Comparison of ENCODE assay signal across 11 cellular contexts in genomic region chr3:102745881-102746280, GRCh38.
DNase-seq lines count a peak whose midpoint lies in the region; TF ChIP-seq lines count a peak whose summit lies in the region.
"Had no signal": no experiment of that assay in that cellular context is flagged by ENCODE, and none has a peak within 500 bp of the region (broad histone marks: within the 10 kb centered on the region; RNA-seq: fewer than 3 reads in every experiment).

No MANE protein-coding gene starts in this region.

- no peaks in the 10 kb centered on the region for H3K9me3 Mint-ChIP-seq in chondrocyte (ENCODE audit: low read depth)

- H3K27ac Mint-ChIP-seq in chondrocyte (ENCODE audit: unreplicated experiment): no peak overlapping the region

- no peaks in the 10 kb centered on the region for H3K36me3 Mint-ChIP-seq in chondrocyte (ENCODE audit: low read depth)

- peak; percentile 45 for TF ChIP-seq CTCF in chondrocyte (IDR thresholded peaks at IDR 0.05)

- no peak overlapping the region for H3K4me3 Mint-ChIP-seq in chondrocyte (ENCODE audit: unreplicated experiment)

- peak; percentile 18 for DNase-seq in H4 (ENCODE audit: low spot score)
- peak; percentile 41 for DNase-seq in NCI-H82 (lab: John Stamatoyannopoulos, UW)
- no peak for DNase-seq in chondrocyte (ENCODE audit: low spot score)
- peak; percentile 58 for DNase-seq in renal cortical epithelial cell (ENCODE audit: low read depth)
- no peak for DNase-seq in T-helper 9 cell
- no peak for DNase-seq in NCI-H2107 (lab: John Stamatoyannopoulos, UW)
- DNase-seq in NCI-H510A treated with DMSO at 0.1 percent for 48 hours (lab: John Stamatoyannopoulos, UW): no peak
- DNase-seq: activated CD4-positive, alpha-beta T cell treated with anti-CD3 and anti-CD28 coated beads for 48 hours; activated effector memory CD4-positive, alpha-beta T cell treated with anti-CD3 and anti-CD28 coated beads, Interleukin-2, amount 50 U/mL, for 16 hours; caudate nucleus; DMS79 had no signal

- peaks cover 20% of the 10 kb centered on the region for H3K27me3 Mint-ChIP-seq in chondrocyte (ENCODE audit: low read depth)

- no peaks in the 10 kb centered on the region for H3K4me1 Mint-ChIP-seq in chondrocyte (ENCODE audit: low read depth)

Comparison
In these comparisons a context has a peak if more than half of its experiments do, and no peak if none do; other contexts are left out.
1. DNase-seq: peak in H4 (single experiment), NCI-H82 (single experiment) and renal cortical epithelial cell (single experiment); none in chondrocyte (single experiment), T-helper 9 cell (single experiment), NCI-H2107 (single experiment) and NCI-H510A treated with DMSO at 0.1 percent for 48 hours (single experiment).